In genomic region chr5:4188704-4189103, GRCh38 we compare ENCODE assay signal across 13 cellular contexts.
"Had no signal": no experiment of that assay in that cellular context is flagged by ENCODE, and none has a peak within 500 bp of the region (broad histone marks: within the 10 kb centered on the region; RNA-seq: fewer than 3 reads in every experiment).

No MANE protein-coding gene starts in this region.

- FAIRE-seq: astrocyte had no signal

- ATAC-seq: left cardiac atrium; naive thymus-derived CD4-positive, alpha-beta T cell had no signal

- H3K36me3 ChIP-seq: esophagus squamous epithelium, spleen, suprapubic skin, upper lobe of left lung had no signal

- H3K27ac ChIP-seq: esophagus squamous epithelium, spleen, suprapubic skin, upper lobe of left lung had no signal

- DNase-seq: activated naive CD8-positive, alpha-beta T cell treated with anti-CD3 and anti-CD28 coated beads, Interleukin-2, amount 50 U/mL, for 24 hours; activated T-cell treated with anti-CD3 and anti-CD28 coated beads, Interleukin-2, amount 50 U/mL, for 24 hours; esophagus squamous epithelium; foreskin fibroblast; left cardiac atrium; right cardiac atrium; spleen; upper lobe of left lung had no signal

- H3K4me1 ChIP-seq: esophagus squamous epithelium, spleen, suprapubic skin, upper lobe of left lung had no signal

- H3K27me3 Mint-ChIP-seq: activated naive CD8-positive, alpha-beta T cell treated with anti-CD3 and anti-CD28 coated beads, Interleukin-2, amount 50 U/mL, for 24 hours; activated T-cell treated with anti-CD3 and anti-CD28 coated beads, Interleukin-2, amount 50 U/mL, for 24 hours; naive thymus-derived CD4-positive, alpha-beta T cell had no signal

- H3K27me3 ChIP-seq: esophagus squamous epithelium, spleen, suprapubic skin, upper lobe of left lung had no signal

- H3K4me3 Mint-ChIP-seq: activated naive CD8-positive, alpha-beta T cell treated with anti-CD3 and anti-CD28 coated beads, Interleukin-2, amount 50 U/mL, for 24 hours; activated T-cell treated with anti-CD3 and anti-CD28 coated beads, Interleukin-2, amount 50 U/mL, for 24 hours; immature natural killer cell; naive thymus-derived CD4-positive, alpha-beta T cell had no signal

- H3K9me3 ChIP-seq: esophagus squamous epithelium had no signal

- H3K4me1 Mint-ChIP-seq: activated naive CD8-positive, alpha-beta T cell treated with anti-CD3 and anti-CD28 coated beads, Interleukin-2, amount 50 U/mL, for 24 hours; immature natural killer cell; naive thymus-derived CD4-positive, alpha-beta T cell had no signal

- H3K4me3 ChIP-seq: esophagus squamous epithelium, lung, spleen, suprapubic skin, upper lobe of left lung had no signal

- H3K27ac Mint-ChIP-seq: activated naive CD8-positive, alpha-beta T cell treated with anti-CD3 and anti-CD28 coated beads, Interleukin-2, amount 50 U/mL, for 24 hours; activated T-cell treated with anti-CD3 and anti-CD28 coated beads, Interleukin-2, amount 50 U/mL, for 24 hours had no signal
